Comparison of ENCODE assay signal across 8 cellular contexts in the genomic region with DNA sequence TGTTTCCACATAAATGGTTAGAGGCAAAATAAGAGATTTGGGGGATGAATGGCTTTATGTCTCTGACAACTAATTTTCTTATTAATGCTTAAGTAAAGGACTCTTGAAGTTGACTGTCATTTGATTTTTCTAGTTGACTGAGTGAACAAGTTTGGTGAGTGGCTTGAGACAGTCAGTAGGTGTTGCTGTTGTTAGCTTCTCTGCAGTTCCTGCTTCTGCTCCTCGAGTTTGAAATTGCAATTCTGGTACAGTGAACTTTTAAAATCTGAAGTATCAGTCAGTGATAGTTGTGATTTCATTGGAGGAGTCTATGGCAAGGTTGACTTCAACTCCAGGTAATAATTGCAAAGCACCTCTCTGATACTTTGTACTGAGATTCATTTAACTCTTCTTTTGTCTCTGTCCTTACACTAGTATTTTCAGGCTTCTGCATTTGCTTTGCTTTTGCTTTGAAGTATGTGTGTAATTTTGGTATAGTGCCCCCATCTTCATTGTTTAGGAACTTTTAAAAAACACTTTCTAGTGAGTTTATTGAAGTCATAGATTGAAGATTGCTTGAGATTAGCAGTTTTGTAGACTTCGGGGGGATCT. TPM values are rescaled to one million over a fixed set of nuclear protein-coding genes. Genes with fewer than 3 reads are reported as not detected.
DNase-seq lines count a peak whose midpoint lies in the region; ATAC-seq, FAIRE-seq and TF ChIP-seq lines count a peak whose summit lies in the region.

No MANE protein-coding gene starts in this region.

- FAIRE-seq in A204.1 (lab: Jason Lieb, UNC), result peak; percentile 19

- H3K9me3 ChIP-seq in left lung (no peaks in the 10 kb centered on the region), upper lobe of left lung (no peaks in the 10 kb centered on the region)

- H3K27ac Mint-ChIP-seq in brain, result peak overlapping the region; percentile 2 to 98 (median 25)

- TF ChIP-seq POLR2A in upper lobe of left lung (IDR thresholded peaks at IDR 0.05), result no peak

- no peak for TF ChIP-seq EP300 in upper lobe of left lung (IDR thresholded peaks at IDR 0.05)

- peak overlapping the region in 1 of 2 donors; percentile 82 for H3K4me3 ChIP-seq in left lung
- peak overlapping the region in 3 of 4 donors; percentile 69 to 97 (median 87) for H3K4me3 ChIP-seq in upper lobe of left lung

- 36 to 41% methylated on average over 2 of the region's 2 CpGs for WGBS in upper lobe of left lung, 2 donors

- peaks cover 11 to 51% of the 10 kb centered on the region in 2 donors for H3K4me1 ChIP-seq in left lung
- peaks cover 15 to 50% (median 33%) of the 10 kb centered on the region in 4 donors for H3K4me1 ChIP-seq in upper lobe of left lung

- H3K27ac ChIP-seq in left lung (peak overlapping the region in 1 of 2 donors; percentile 10), upper lobe of left lung (peak overlapping the region in 1 of 4 donors; percentile 100)

- TF ChIP-seq CTCF in brain (conservative IDR thresholded peaks at IDR 0.05) (peak; percentile 40 to 55), left lung (IDR thresholded peaks at IDR 0.05) (peak in 1 of 2 donors; percentile 52), upper lobe of left lung (IDR thresholded peaks at IDR 0.05) (peak in 4 of 6 experiments; percentile 19 to 56 (median 39))

- DNase-seq in Daoy (ENCODE audit: low read depth) (peak; percentile 37), NCI-H2227 (lab: John Stamatoyannopoulos, UW; ENCODE audit: unreplicated experiment) (peak; percentile 21), left lung (no peak), upper lobe of left lung (peak in 1 of 2 donors; percentile 37), GF-D8 (lab: John Stamatoyannopoulos, UW) (no peak)

- no peaks in the 10 kb centered on the region for H3K36me3 ChIP-seq in left lung
- H3K36me3 ChIP-seq in upper lobe of left lung, result no peaks in the 10 kb centered on the region

- H3K27me3 Mint-ChIP-seq in brain, result peaks cover 4% of the 10 kb centered on the region

- H3K36me3 Mint-ChIP-seq in brain, result no peaks in the 10 kb centered on the region

- intact Hi-C loops in left lung (cut with DNase I), result no loop called here

- H3K4me3 Mint-ChIP-seq in brain, result peak overlapping the region; percentile 86 to 95 (median 94)

- peaks cover 48% of the 10 kb centered on the region for H3K4me1 Mint-ChIP-seq in brain

- peak; percentile 26 for ATAC-seq in left lung
- ATAC-seq in upper lobe of left lung (ENCODE audit: low FRiP score in 2 of 2), result no peak
- ATAC-seq in HG03095 (IDR thresholded peaks at IDR 0.05; ENCODE audit: unreplicated experiment), result no peak

- H3K27me3 ChIP-seq in left lung (no peaks in the 10 kb centered on the region), upper lobe of left lung (no peaks in the 10 kb centered on the region)

- no peaks in the 10 kb centered on the region for H3K9me3 Mint-ChIP-seq in brain

RNA-seq across cellular contexts. Expression of gene SIPA1L1, which starts 2.5 kb away (rescaled TPM):
- 9.3 and 20.1 TPM in 2 replicates for total RNA-seq in Daoy (2014; rRNA removed; shearing (Covaris generic))
- 45.4 TPM for polyA plus RNA-seq in brain (ENCODE audit: insufficient read depth, low read depth, low replicate concordance)
- total RNA-seq in left lung, result 10 to 100 TPM; 42.0 to 45.6 TPM
- total RNA-seq in upper lobe of left lung, result 10 to 100 TPM; 44.1 to 89.5 (median 57.7) TPM

Comparison
In these comparisons a context has a peak if more than half of its experiments do, and no peak if none do; other contexts are left out.
1. DNase-seq: peak in Daoy (single experiment) and NCI-H2227 (single experiment); none in left lung (0 of 2) and GF-D8 (single experiment).